ENCODE assay signal across 13 cellular contexts in genomic region chr1:204426035-204426436, GRCh38. TPM values are rescaled to one million over a fixed set of nuclear protein-coding genes. Genes with fewer than 3 reads are reported as not detected.
DNase-seq lines count a peak whose midpoint lies in the region; FAIRE-seq and TF ChIP-seq lines count a peak whose summit lies in the region.
"Had no signal": no experiment of that assay in that cellular context is flagged by ENCODE, and none has a peak within 500 bp of the region (broad histone marks: within the 10 kb centered on the region; RNA-seq: fewer than 3 reads in every experiment).

No MANE protein-coding gene starts in this region.

- peak; percentile 63 for DNase-seq in AG10803 (ENCODE audit: low read depth)
- DNase-seq in HT1080 (ENCODE audit: low read depth): peak; percentile 73
- peak; percentile 77 for DNase-seq in astrocyte (ENCODE audit: low read depth)
- peak; percentile 75 for DNase-seq in kidney tubule cell (ENCODE audit: low spot score)
- DNase-seq in effector memory CD4-positive, alpha-beta T cell: no peak
- DNase-seq in DMS79 treated with DMSO at 0.1 percent for 48 hours (lab: John Stamatoyannopoulos, UW): no peak
- no peak for DNase-seq in NCI-H1930 (lab: John Stamatoyannopoulos, UW)
- DNase-seq in GM12891 (ENCODE audit: insufficient read length, low spot score): no peak
- DNase-seq: activated T-cell treated with anti-CD3 and anti-CD28 coated beads, Interleukin-2, amount 50 U/mL, for 1 hour; COR-L47; nephron progenitor cell; stimulated activated CD4-positive, alpha-beta T cell treated with anti-CD3 and anti-CD28 coated beads, Interleukin-2, amount 100 ng/mL, for 24 hours had no signal

- H3K36me3 Mint-ChIP-seq in astrocyte (ENCODE audit: low read depth, unreplicated experiment): peaks cover 21% of the 10 kb centered on the region

- peaks cover 11% of the 10 kb centered on the region for H3K4me1 ChIP-seq in astrocyte (ENCODE audit: insufficient read depth, low read length)
- no peaks in the 10 kb centered on the region for H3K4me1 ChIP-seq in effector memory CD4-positive, alpha-beta T cell (ENCODE audit: control insufficient read depth, insufficient read depth, low read length, poor library complexity, severe bottlenecking)

- no peaks in the 10 kb centered on the region for H3K79me2 ChIP-seq in astrocyte (ENCODE audit: insufficient read depth, low read length)

- H3K27ac Mint-ChIP-seq in astrocyte (ENCODE audit: unreplicated experiment): no peak overlapping the region
- H3K27ac Mint-ChIP-seq: nephron progenitor cell had no signal

- no peaks in the 10 kb centered on the region for H3K36me3 ChIP-seq in astrocyte (ENCODE audit: insufficient read depth, low read length)
- peaks cover 44% of the 10 kb centered on the region for H3K36me3 ChIP-seq in effector memory CD4-positive, alpha-beta T cell (ENCODE audit: control insufficient read depth, insufficient read depth, low read length)

- no peak overlapping the region for H3K4me3 ChIP-seq in AG10803 (ENCODE audit: low read length)
- no peak overlapping the region for H3K4me3 ChIP-seq in astrocyte (ENCODE audit: insufficient read depth, low read depth, low read length)
- H3K4me3 ChIP-seq in effector memory CD4-positive, alpha-beta T cell (ENCODE audit: insufficient read depth, low read depth, low read length, poor library complexity, severe bottlenecking): no peak overlapping the region
- H3K4me3 ChIP-seq: coronary artery had no signal

- no peak for TF ChIP-seq POLR2A in GM12891 (IDR thresholded peaks at IDR 0.05; ENCODE audit: low read depth, low read length)

- TF ChIP-seq CTCF in AG10803 (conservative IDR thresholded peaks at IDR 0.05; ENCODE audit: low read length) (no peak), astrocyte (IDR thresholded peaks at IDR 0.05; ENCODE audit: insufficient read depth, low read depth, low read length) (no peak)

- H3K27ac ChIP-seq in astrocyte (ENCODE audit: low read depth, low read length): no peak overlapping the region
- no peak overlapping the region for H3K27ac ChIP-seq in effector memory CD4-positive, alpha-beta T cell (ENCODE audit: insufficient read depth, low read length, poor library complexity, severe bottlenecking)
- H3K27ac ChIP-seq: coronary artery had no signal

- FAIRE-seq in astrocyte (lab: Jason Lieb, UNC) (peak; percentile 65), GM12891 (lab: Jason Lieb, UNC) (no peak)

- no peaks in the 10 kb centered on the region for H3K27me3 Mint-ChIP-seq in astrocyte (ENCODE audit: low read depth, unreplicated experiment)

- peaks cover 12% of the 10 kb centered on the region for H3K4me1 Mint-ChIP-seq in astrocyte (ENCODE audit: low read depth, unreplicated experiment)

- no peaks in the 10 kb centered on the region for H4K20me1 ChIP-seq in astrocyte (ENCODE audit: insufficient read depth, low read length)

- H3K27me3 ChIP-seq in astrocyte (ENCODE audit: insufficient read depth, low read length): no peaks in the 10 kb centered on the region
- no peaks in the 10 kb centered on the region for H3K27me3 ChIP-seq in effector memory CD4-positive, alpha-beta T cell (replicated peaks; ENCODE audit: control insufficient read depth, insufficient read depth, low read length, poor library complexity, severe bottlenecking)

- no peaks in the 10 kb centered on the region for H3K9me3 Mint-ChIP-seq in astrocyte (ENCODE audit: unreplicated experiment)
- H3K9me3 Mint-ChIP-seq: nephron progenitor cell had no signal

- H3K9me3 ChIP-seq in astrocyte (ENCODE audit: insufficient read depth, low read depth, low read length): no peaks in the 10 kb centered on the region
- no peaks in the 10 kb centered on the region for H3K9me3 ChIP-seq in effector memory CD4-positive, alpha-beta T cell (ENCODE audit: control insufficient read depth, low read length)

- no peak overlapping the region for H2AFZ ChIP-seq in astrocyte (ENCODE audit: low read depth, low read length)

- peak overlapping the region; percentile 29 for H3K4me2 ChIP-seq in astrocyte (ENCODE audit: low read length)

- H3K4me3 Mint-ChIP-seq in astrocyte (ENCODE audit: unreplicated experiment): peak overlapping the region; percentile 10
- H3K4me3 Mint-ChIP-seq: nephron progenitor cell had no signal

- H3K9ac ChIP-seq in astrocyte (ENCODE audit: low read length): no peak overlapping the region

TF ChIP-seq in GM12891, 5 proteins besides CTCF, POLR2A, EP300 and RAD21:
- TF ChIP-seq POLR2AphosphoS5 (IDR thresholded peaks at IDR 0.05; ENCODE audit: low read depth, low read length) (no peak), SPI1 (IDR thresholded peaks at IDR 0.05; ENCODE audit: low read depth, low read length) (no peak), TAF1 (IDR thresholded peaks at IDR 0.05; ENCODE audit: low read depth, low read length) (no peak), PAX5 (IDR thresholded peaks at IDR 0.05; ENCODE audit: insufficient read depth, low read length, severe bottlenecking) (no peak), POU2F2 (IDR thresholded peaks at IDR 0.05; ENCODE audit: low read depth, low read length) (no peak)

RNA-seq across cellular contexts. Expression of gene PPP1R15B, which starts 14.4 kb away (rescaled TPM):
- total RNA-seq in HT1080 (2014; rRNA removed; shearing (Covaris generic)): 21.3 and 27.4 TPM in 2 replicates
- polyA plus RNA-seq in HT1080 (2015; cell fraction: cytosol; rRNA removed): 32.1 and 37.9 TPM in 2 replicates
- polyA plus RNA-seq in HT1080 (2015; cell fraction: nucleus; rRNA removed): 38.7 and 43.0 TPM in 2 replicates
- 38.8 and 40.0 TPM in 2 replicates for total RNA-seq in astrocyte
- 11.2 TPM for polyA plus RNA-seq in GM12891 (2012; ENCODE audit: low read depth, missing spikeins)

Comparison
In these comparisons a context has a peak if more than half of its experiments do, and no peak if none do; other contexts are left out.
1. DNase-seq: peak in AG10803 (single experiment), HT1080 (single experiment), astrocyte (single experiment) and kidney tubule cell (single experiment); none in effector memory CD4-positive, alpha-beta T cell (0 of 3), DMS79 treated with DMSO at 0.1 percent for 48 hours (single experiment), NCI-H1930 (0 of 2) and GM12891 (single experiment).